ENCODE assay signal across 8 cellular contexts in genomic region chr6:99603421-99604160, GRCh38. TPM values are rescaled to one million over a fixed set of nuclear protein-coding genes. Genes with fewer than 3 reads are reported as not detected.
A peak's percentile ranks its signal among the peaks of the same experiment; 100 is the strongest.
DNase-seq lines count a peak whose midpoint lies in the region; ATAC-seq, FAIRE-seq and TF ChIP-seq lines count a peak whose summit lies in the region.

No MANE protein-coding gene starts in this region.

- RAD21 ChIA-PET in GM12878 (lab: Charles Lee; ENCODE audit: unreplicated experiment): interaction anchor here (0.7 kb wide), 1 partner anchor 141 kb away, joined by 3 read pairs; no protein-coding TSS in a partner anchor

- H4K20me1 ChIP-seq in GM12878 (ENCODE audit: control insufficient read depth, insufficient read depth): no peaks in the 10 kb centered on the region; the same call in 1 of the 2 replicates

- H3K4me1 ChIP-seq in ACC112 (ENCODE audit: control insufficient read depth, insufficient read depth, low read length, unreplicated experiment) (no peaks in the 10 kb centered on the region), GM12878 (ENCODE audit: control insufficient read depth, insufficient read depth, low read length) (0 out of 2 replicates have a peak, but pooled peaks cover 2% of the 10 kb centered on the region), right lobe of liver (peaks cover 0 to 22% (median 5%) of the 10 kb centered on the region in 4 donors), urinary bladder (ENCODE audit: insufficient read depth) (no peaks in the 10 kb centered on the region)

- H3K4me3 ChIP-seq in ACC112 (ENCODE audit: low read depth, low read length): peak overlapping the region; percentile 44
- H3K4me3 ChIP-seq in GM12878: peak overlapping the region; percentile 56
- peak overlapping the region in 2 of 3 donors; percentile 30 to 33 for H3K4me3 ChIP-seq in right lobe of liver
- H3K4me3 ChIP-seq in urinary bladder (ENCODE audit: low read depth, low read length): peak overlapping the region; percentile 6

- H2AFZ ChIP-seq in ACC112 (ENCODE audit: low read length, unreplicated experiment) (no peak overlapping the region), GM12878 (ENCODE audit: control insufficient read depth, low read depth, low read length) (no peak overlapping the region)

- WGBS in GM12878 (ENCODE audit: insufficient coverage, insufficient replicate concordance, low lambda C conversion rate, missing lambda C conversion rate): 11% methylated on average over 48 of the region's 55 CpGs
- WGBS in right lobe of liver (ENCODE audit: insufficient coverage, low coverage, low lambda C conversion rate, missing lambda C conversion rate): 0% methylated on average over 10 of the region's 55 CpGs
- 1% methylated on average over 55 of the region's 55 CpGs for WGBS in urinary bladder

- H3K9me3 ChIP-seq in GM12878 (replicated peaks; ENCODE audit: control insufficient read depth, insufficient read depth, low read length): no peaks in the 10 kb centered on the region; the same call in 1 of the 3 replicates
- H3K9me3 ChIP-seq in right lobe of liver: no peaks in the 10 kb centered on the region

- TF ChIP-seq EP300 in GM12878 (IDR thresholded peaks at IDR 0.05; ENCODE audit: borderline replicate concordance in 1 of 2, control insufficient read depth in 1 of 2, low read depth in 2 of 2, low read length in 2 of 2): no peak

- intact Hi-C loops in GM12878 (cut with micrococcal nuclease; ENCODE audit: unreplicated experiment) (no loop called here), right lobe of liver (cut with DNase I) (no loop called here)

- SMC1A ChIA-PET in GM12878 (lab: Charles Lee; ENCODE audit: uncharacterized antibody, unreplicated experiment): no interaction called here

- CTCF ChIA-PET in GM12878 (lab: Yijun Ruan, JAX): no interaction called here

- no TSS peak for BruUV-seq in GM12878 (replicated peaks; lab: Mats Ljungman, UMichigan)

- peak; percentile 43 for ATAC-seq in GM18498 (IDR thresholded peaks at IDR 0.05; ENCODE audit: unreplicated experiment)
- ATAC-seq in GM12878: peak; percentile 60
- ATAC-seq in right lobe of liver: peak; percentile 52 to 59 (median 56)
- ATAC-seq in GM19397 (IDR thresholded peaks at IDR 0.05; ENCODE audit: unreplicated experiment): no peak
- no peak for ATAC-seq in GM19395 (IDR thresholded peaks at IDR 0.05; ENCODE audit: unreplicated experiment)

- TF ChIP-seq POLR2A in GM12878 (IDR thresholded peaks at IDR 0.05; ENCODE audit: low read depth, low read length) (no peak; the same call in 1 of the 2 replicates), right lobe of liver (IDR thresholded peaks at IDR 0.05) (no peak)

- peak; percentile 46 for DNase-seq in HuH-7 (ENCODE audit: low spot score)
- no peak for DNase-seq in GM12878 (ENCODE audit: low read depth, low spot score)
- peak in 1 of 3 donors; percentile 45 for DNase-seq in right lobe of liver

- no peak overlapping the region for H3K9ac ChIP-seq in GM12878 (ENCODE audit: control insufficient read depth, insufficient read depth, low read length)

- FAIRE-seq in GM12878 (lab: Jason Lieb, UNC): no peak

- in situ Hi-C loops in GM12878 (cut with MboI): no loop called here

- H3K4me2 ChIP-seq in GM12878 (ENCODE audit: control insufficient read depth, insufficient read depth): peak overlapping the region; percentile 67

- H3K27me3 ChIP-seq in ACC112 (ENCODE audit: insufficient read depth, low read length) (peaks cover 99% of the 10 kb centered on the region), GM12878 (replicated peaks in 1 of 2; ENCODE audit: control insufficient read depth in 2 of 2, insufficient read depth in 2 of 2, low read length in 1 of 2) (peaks cover 26 to 45% of the 10 kb centered on the region in 2 experiments), right lobe of liver (peaks cover 0 to 67% of the 10 kb centered on the region in 2 donors)

- TF ChIP-seq RAD21 in GM12878 (IDR thresholded peaks at IDR 0.05; ENCODE audit: insufficient read depth, low read depth, low read length): no peak

- TF ChIP-seq CTCF in GM12878 (IDR thresholded peaks at IDR 0.05 in 2 of 3, conservative IDR thresholded peaks at IDR 0.05 in 1 of 3; ENCODE audit: control insufficient read depth in 2 of 3, extremely low read depth in 1 of 3, insufficient read depth in 1 of 3, low read depth in 3 of 3, low read length in 3 of 3) (no peak), right lobe of liver (IDR thresholded peaks at IDR 0.05) (no peak)

- no peaks in the 10 kb centered on the region for H3K79me2 ChIP-seq in ACC112 (ENCODE audit: control insufficient read depth, insufficient read depth, low read length, unreplicated experiment)
- no peaks in the 10 kb centered on the region for H3K79me2 ChIP-seq in GM12878 (ENCODE audit: control insufficient read depth, insufficient read depth, low read length)

- H3K27ac ChIP-seq in ACC112 (ENCODE audit: low read depth, low read length): no peak overlapping the region
- H3K27ac ChIP-seq in GM12878 (ENCODE audit: control insufficient read depth, insufficient read depth): no peak overlapping the region
- no peak overlapping the region for H3K27ac ChIP-seq in right lobe of liver
- H3K27ac ChIP-seq in urinary bladder (ENCODE audit: low read depth): no peak overlapping the region

- H3K36me3 ChIP-seq in ACC112 (ENCODE audit: insufficient read depth, low read length) (no peaks in the 10 kb centered on the region), GM12878 (ENCODE audit: control insufficient read depth in 2 of 2, insufficient read depth in 2 of 2, low read length in 1 of 2) (no peaks in the 10 kb centered on the region), right lobe of liver (no peaks in the 10 kb centered on the region), urinary bladder (ENCODE audit: insufficient read depth) (no peaks in the 10 kb centered on the region)

- POLR2A ChIA-PET in GM12878 (lab: Charles Lee): no interaction called here

TF ChIP-seq in GM12878, 131 proteins besides CTCF, POLR2A, EP300 and RAD21:
- TF ChIP-seq SUZ12 (IDR thresholded peaks at IDR 0.05; ENCODE audit: unreplicated experiment) (peak; percentile 97), BHLHE40 (IDR thresholded peaks at IDR 0.05; ENCODE audit: borderline replicate concordance in 1 of 2, low read depth in 2 of 2, low read length in 1 of 2) (peak in 1 of 2 experiments; percentile 38; a peak in 1 of 4 replicates), ZNF24 (IDR thresholded peaks at IDR 0.05) (no peak)

RNA-seq across cellular contexts. Expression of gene PRDM13, which starts 3.0 kb away (rescaled TPM):
- not detected in 2 replicates for total RNA-seq in GM12878 (2013; cell fraction: nucleolus; rRNA removed)
- total RNA-seq in GM12878 (2014; rRNA removed): 0.11 TPM in 1 of 2 replicates, not detected in the other
- 0.05 TPM in 1 of 2 replicates, not detected in the other for total RNA-seq in GM12878 (2014; rRNA removed; fragmentation: Illumina TruSeq; extraction: Trizol)
- total RNA-seq in GM12878 (2021): 0.15 TPM in 1 of 2 replicates, not detected in the other
- not detected for polyA plus RNA-seq in GM12878 (2011; ENCODE audit: low read depth)
- polyA plus RNA-seq in GM12878 (2011; rRNA removed): not detected in 2 replicates
- not detected in 2 replicates for polyA plus RNA-seq in GM12878 (2011; cell fraction: cytosol; rRNA removed)
- polyA plus RNA-seq in GM12878 (2011; cell fraction: nucleus; rRNA removed): not detected in 2 replicates
- 0.06 and 0.08 TPM in 2 replicates for polyA plus RNA-seq in GM12878 (2012)
- polyA plus RNA-seq in GM12878 (2014; fragmentation: Illumina TruSeq; extraction: Trizol): not detected in 2 replicates
- under 1 TPM in 1 of 2 experiments, not detected in 1; 0.02 TPM for polyA plus RNA-seq in GM12878 (2014; fragmentation: Nextera tagmentation; extraction: Ambion mirVana)
- 0.03 TPM in 2 replicates for polyA plus RNA-seq in GM12878 (2014; rRNA removed)
- polyA plus RNA-seq in GM12878 (2016; fragmentation: Nextera tagmentation; extraction: Ambion mirVana): under 1 TPM in 1 of 2 experiments, not detected in 1; 0.04 TPM
- not detected in 2 replicates for polyA minus RNA-seq in GM12878 (2011; rRNA and poly(A)+ RNA removed)
- polyA minus RNA-seq in GM12878 (2011; cell fraction: cytosol; rRNA and poly(A)+ RNA removed): not detected in 2 replicates
- polyA minus RNA-seq in GM12878 (2011; cell fraction: nucleus; rRNA and poly(A)+ RNA removed): not detected in 2 replicates
- not detected for total RNA-seq in right lobe of liver
- total RNA-seq in urinary bladder: not detected
- polyA plus RNA-seq in urinary bladder: not detected

RNA-seq across cellular contexts. Expression of gene CCNC, which starts 35.1 kb away (rescaled TPM):
- 70.9 and 102 TPM in 2 replicates for total RNA-seq in GM12878 (2013; cell fraction: nucleolus; rRNA removed)
- 85.1 and 104 TPM in 2 replicates for total RNA-seq in GM12878 (2014; rRNA removed)
- 105 and 111 TPM in 2 replicates for total RNA-seq in GM12878 (2014; rRNA removed; fragmentation: Illumina TruSeq; extraction: Trizol)
- total RNA-seq in GM12878 (2021): 64.9 and 68.5 TPM in 2 replicates
- 26.4 TPM for polyA plus RNA-seq in GM12878 (2011; ENCODE audit: low read depth)
- polyA plus RNA-seq in GM12878 (2011; rRNA removed): 99.7 and 145 TPM in 2 replicates
- 30.6 and 38.7 TPM in 2 replicates for polyA plus RNA-seq in GM12878 (2011; cell fraction: cytosol; rRNA removed)
- polyA plus RNA-seq in GM12878 (2011; cell fraction: nucleus; rRNA removed): 47.7 and 68.5 TPM in 2 replicates
- 49.9 and 55.5 TPM in 2 replicates for polyA plus RNA-seq in GM12878 (2012)
- polyA plus RNA-seq in GM12878 (2014; fragmentation: Illumina TruSeq; extraction: Trizol): 99.1 and 114 TPM in 2 replicates
- 100 to 1,000 TPM in 1 of 2 experiments, 10 to 100 TPM in 1; 82.3 to 168 TPM for polyA plus RNA-seq in GM12878 (2014; fragmentation: Nextera tagmentation; extraction: Ambion mirVana)
- polyA plus RNA-seq in GM12878 (2014; rRNA removed): 50.3 and 68.5 TPM in 2 replicates
- polyA plus RNA-seq in GM12878 (2016; fragmentation: Nextera tagmentation; extraction: Ambion mirVana): 100 to 1,000 TPM; 135 to 146 TPM
- polyA minus RNA-seq in GM12878 (2011; rRNA and poly(A)+ RNA removed): 56.4 and 124 TPM in 2 replicates
- polyA minus RNA-seq in GM12878 (2011; cell fraction: cytosol; rRNA and poly(A)+ RNA removed): 25.5 and 32.1 TPM in 2 replicates
- 22.5 and 30.3 TPM in 2 replicates for polyA minus RNA-seq in GM12878 (2011; cell fraction: nucleus; rRNA and poly(A)+ RNA removed)
- total RNA-seq in right lobe of liver: 10 to 100 TPM; 30.8 to 45.5 (median 36.0) TPM
- 106 TPM for total RNA-seq in urinary bladder
- 22.7 TPM for polyA plus RNA-seq in urinary bladder

Comparison
In these comparisons a context has a peak if more than half of its experiments do, and no peak if none do; other contexts are left out.
1. H3K4me3 ChIP-seq: peak in every context shown above with its lines; median percentile 56 in GM12878; 44 in ACC112; 32 in right lobe of liver; 6 in urinary bladder.
2. ATAC-seq: peak in GM18498 (single experiment), GM12878 (single experiment) and right lobe of liver (4 of 4); none in GM19397 (single experiment) and GM19395 (single experiment).